In the genomic region with DNA sequence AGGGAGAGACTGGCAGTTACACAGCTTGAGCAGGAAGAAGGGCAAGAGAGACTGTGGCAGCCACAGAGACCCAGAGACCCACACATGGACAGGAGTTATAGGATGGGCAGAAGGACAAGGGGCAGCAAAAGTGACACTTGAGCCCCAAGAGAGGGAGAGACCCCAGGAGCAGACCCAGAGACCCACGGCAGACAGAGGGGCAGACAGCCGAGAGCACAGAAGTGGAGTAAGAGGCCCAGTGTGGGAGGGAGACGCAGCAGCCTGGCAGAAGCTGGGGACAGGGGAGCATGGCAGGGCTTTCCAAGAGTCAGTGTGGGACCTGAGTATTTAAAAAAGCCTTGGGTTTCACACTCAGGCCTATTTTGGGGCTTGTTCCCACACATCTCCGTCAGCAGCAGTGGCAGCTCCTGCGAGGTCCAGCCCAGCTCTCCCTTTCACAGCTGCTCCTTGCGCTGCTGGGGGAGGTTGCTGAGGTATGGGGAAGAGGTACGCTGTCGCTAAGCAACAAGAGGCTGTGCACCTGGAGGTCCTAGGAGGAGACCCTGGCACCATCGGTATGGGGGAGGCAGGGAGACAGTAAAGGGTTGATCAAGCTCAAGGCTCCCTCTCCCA, we compare ENCODE assay signal across 13 cellular contexts. TPM values are rescaled to one million over a fixed set of nuclear protein-coding genes. Genes with fewer than 3 reads are reported as not detected.
DNase-seq lines count a peak whose midpoint lies in the region; ATAC-seq, FAIRE-seq and TF ChIP-seq lines count a peak whose summit lies in the region.
"Had no signal": no experiment of that assay in that cellular context is flagged by ENCODE, and none has a peak within 500 bp of the region (broad histone marks: within the 10 kb centered on the region; RNA-seq: fewer than 3 reads in every experiment).

No MANE protein-coding gene starts in this region.

- H3K9me3 ChIP-seq in GM23248 (ENCODE audit: low read depth) = no peaks in the 10 kb centered on the region
- no peaks in the 10 kb centered on the region for H3K9me3 ChIP-seq in lower lobe of right lung

- H3K4me3 ChIP-seq in GM23248 (no peak overlapping the region), lower lobe of right lung (no peak overlapping the region)

- no peak overlapping the region for H3K4me3 Mint-ChIP-seq in activated CD8-positive, alpha-beta T cell treated with anti-CD3 and anti-CD28 coated beads, Interleukin-2, amount 10 ng/mL, durations not matched to agents 7 days and 5 days
- no peak overlapping the region for H3K4me3 Mint-ChIP-seq in stimulated activated effector memory CD8-positive, alpha-beta T cell treated with anti-CD3 and anti-CD28 coated beads, Interleukin-12 subunit alpha, Interleukin-12 subunit beta, amount 100 ng/mL, for 72 hours

- H3K27me3 Mint-ChIP-seq in activated CD8-positive, alpha-beta T cell treated with anti-CD3 and anti-CD28 coated beads, Interleukin-2, amount 10 ng/mL, durations not matched to agents 7 days and 5 days (ENCODE audit: low read depth) = peaks cover 3% of the 10 kb centered on the region

- no peak for ATAC-seq in activated CD8-positive, alpha-beta T cell treated with anti-CD3 and anti-CD28 coated beads, Interleukin-2, amount 10 ng/mL, durations not matched to agents 7 days and 5 days
- ATAC-seq in lower lobe of right lung (no peak), HG03432 (IDR thresholded peaks at IDR 0.05; ENCODE audit: unreplicated experiment) (no peak)
- no peak for ATAC-seq in stimulated activated effector memory CD8-positive, alpha-beta T cell treated with anti-CD3 and anti-CD28 coated beads, Interleukin-12 subunit alpha, Interleukin-12 subunit beta, amount 100 ng/mL, for 72 hours
- ATAC-seq: HCT116 had no signal

- H3K27ac ChIP-seq in GM23248 (peak overlapping the region; percentile 80), lower lobe of right lung (peak overlapping the region; percentile 70)

- intact Hi-C loops in lower lobe of right lung (cut with DNase I) = no loop called here

- no peak for DNase-seq in GM23248
- DNase-seq in activated CD8-positive, alpha-beta T cell treated with anti-CD3 and anti-CD28 coated beads, Interleukin-2, amount 10 ng/mL, durations not matched to agents 7 days and 5 days = no peak
- no peak for DNase-seq in lower lobe of right lung
- no peak for DNase-seq in stimulated activated effector memory CD8-positive, alpha-beta T cell treated with anti-CD3 and anti-CD28 coated beads, Interleukin-12 subunit alpha, Interleukin-12 subunit beta, amount 100 ng/mL, for 72 hours (ENCODE audit: low spot score in 2 of 2)
- DNase-seq in SKM-1 treated with dmso at 0.1 percent for 144 hours (lab: John Stamatoyannopoulos, UW; ENCODE audit: unreplicated experiment) = no peak
- no peak for DNase-seq in H4 (ENCODE audit: low spot score)
- DNase-seq in urothelium cell line (ENCODE audit: low spot score) = no peak
- DNase-seq: Calu3; NCI-H82; stimulated activated CD8-positive, alpha-beta memory T cell treated with anti-CD3 and anti-CD28 coated beads, Interleukin-4, amount 100 ng/mL, for 48 hours had no signal

- H3K27me3 ChIP-seq in GM23248 (replicated peaks; ENCODE audit: insufficient read depth) (no peaks in the 10 kb centered on the region), lower lobe of right lung (ENCODE audit: low read depth) (no peaks in the 10 kb centered on the region)

- H3K9me2 ChIP-seq in GM23248 (ENCODE audit: insufficient read depth) = no peaks in the 10 kb centered on the region

- no peaks in the 10 kb centered on the region for H3K9me3 Mint-ChIP-seq in activated CD8-positive, alpha-beta T cell treated with anti-CD3 and anti-CD28 coated beads, Interleukin-2, amount 10 ng/mL, durations not matched to agents 7 days and 5 days (ENCODE audit: insufficient read depth)
- no peaks in the 10 kb centered on the region for H3K9me3 Mint-ChIP-seq in stimulated activated effector memory CD8-positive, alpha-beta T cell treated with anti-CD3 and anti-CD28 coated beads, Interleukin-12 subunit alpha, Interleukin-12 subunit beta, amount 100 ng/mL, for 72 hours

- in situ Hi-C loops in GM23248 (cut with MboI) = no loop called here

- H3F3A ChIP-seq in GM23248 (ENCODE audit: insufficient read depth) = peaks cover 17% of the 10 kb centered on the region

- peak overlapping the region; percentile 52 for H3K4me2 ChIP-seq in GM23248 (ENCODE audit: unreplicated experiment)

- peaks cover 2% of the 10 kb centered on the region for H3K36me3 Mint-ChIP-seq in activated CD8-positive, alpha-beta T cell treated with anti-CD3 and anti-CD28 coated beads, Interleukin-2, amount 10 ng/mL, durations not matched to agents 7 days and 5 days (ENCODE audit: low read depth)
- peaks cover 11% of the 10 kb centered on the region for H3K36me3 Mint-ChIP-seq in stimulated activated effector memory CD8-positive, alpha-beta T cell treated with anti-CD3 and anti-CD28 coated beads, Interleukin-12 subunit alpha, Interleukin-12 subunit beta, amount 100 ng/mL, for 72 hours

- H2AFZ ChIP-seq in GM23248 = no peak overlapping the region

- no peak for TF ChIP-seq CTCF in lower lobe of right lung (IDR thresholded peaks at IDR 0.05)

- peak overlapping the region; percentile 91 for H3K27ac Mint-ChIP-seq in activated CD8-positive, alpha-beta T cell treated with anti-CD3 and anti-CD28 coated beads, Interleukin-2, amount 10 ng/mL, durations not matched to agents 7 days and 5 days
- peak overlapping the region; percentile 92 for H3K27ac Mint-ChIP-seq in stimulated activated effector memory CD8-positive, alpha-beta T cell treated with anti-CD3 and anti-CD28 coated beads, Interleukin-12 subunit alpha, Interleukin-12 subunit beta, amount 100 ng/mL, for 72 hours

- H3K36me3 ChIP-seq in GM23248 (ENCODE audit: low read depth) = no peaks in the 10 kb centered on the region
- no peaks in the 10 kb centered on the region for H3K36me3 ChIP-seq in lower lobe of right lung

- 86 to 89% methylated on average over 9 of the region's 9 CpGs for WGBS in GM23248 (ENCODE audit: low coverage in 1 of 2, low lambda C conversion rate in 2 of 2, missing lambda C conversion rate in 2 of 2), 2 experiments

- FAIRE-seq in urothelium cell line (lab: Jason Lieb, UNC) = no peak
- FAIRE-seq: GM19239 had no signal

- no peaks in the 10 kb centered on the region for H3K79me2 ChIP-seq in GM23248 (ENCODE audit: insufficient read depth)

- H3K4me1 ChIP-seq in GM23248 (ENCODE audit: insufficient read depth) (peaks cover 35% of the 10 kb centered on the region), lower lobe of right lung (peaks cover 56% of the 10 kb centered on the region)

- H3K9ac ChIP-seq in GM23248 = peak overlapping the region; percentile 67; the same call in 1 of the 2 replicates

- H4K20me1 ChIP-seq in GM23248 (ENCODE audit: insufficient read depth) = no peaks in the 10 kb centered on the region

- peaks cover 49% of the 10 kb centered on the region for H3K4me1 Mint-ChIP-seq in activated CD8-positive, alpha-beta T cell treated with anti-CD3 and anti-CD28 coated beads, Interleukin-2, amount 10 ng/mL, durations not matched to agents 7 days and 5 days (ENCODE audit: low read depth)
- H3K4me1 Mint-ChIP-seq in stimulated activated effector memory CD8-positive, alpha-beta T cell treated with anti-CD3 and anti-CD28 coated beads, Interleukin-12 subunit alpha, Interleukin-12 subunit beta, amount 100 ng/mL, for 72 hours = peaks cover 63% of the 10 kb centered on the region

- POLR2A ChIA-PET in activated CD8-positive, alpha-beta T cell treated with anti-CD3 and anti-CD28 coated beads, Interleukin-2, amount 10 ng/mL, durations not matched to agents 7 days and 5 days (lab: Charles Lee) = interaction anchor here (1.7 to 1.9 kb wide), 2 partner anchors 13 to 72 kb away, joined by 4 to 7 read pairs; no protein-coding TSS in a partner anchor

- CTCF ChIA-PET in activated CD8-positive, alpha-beta T cell treated with anti-CD3 and anti-CD28 coated beads, Interleukin-2, amount 10 ng/mL, durations not matched to agents 7 days and 5 days (lab: Charles Lee) = interaction anchor here (1.0 to 4.5 kb wide), 6 partner anchors 8 to 124 kb away, joined by 4 to 34 read pairs (median 12); no protein-coding TSS in a partner anchor

RNA-seq across cellular contexts. Expression of a gene that starts 9.0 kb away (rescaled TPM):
- total RNA-seq in GM23248 (2014; rRNA removed; shearing (Covaris generic)) = 22.3 and 23.6 TPM in 2 replicates
- polyA plus RNA-seq in GM23248 (2016; fragmentation: Nextera tagmentation; extraction: Ambion mirVana) = 32.1 and 34.1 TPM in 2 replicates
- 10 to 100 TPM; 34.8 to 40.1 TPM for total RNA-seq in activated CD8-positive, alpha-beta T cell treated with anti-CD3 and anti-CD28 coated beads, Interleukin-2, amount 10 ng/mL, durations not matched to agents 7 days and 5 days
- total RNA-seq in lower lobe of right lung = 51.0 TPM
- 3.9 and 7.9 TPM in 2 replicates for total RNA-seq in H4 (2014; rRNA removed; shearing (Covaris generic))
